21 cellular contexts compared by ENCODE assay signal in genomic region chr3:43248956-43249355, GRCh38. TPM values are rescaled to one million over a fixed set of nuclear protein-coding genes. Genes with fewer than 3 reads are reported as not detected.
DNase-seq lines count a peak whose midpoint lies in the region; ATAC-seq, FAIRE-seq and TF ChIP-seq lines count a peak whose summit lies in the region.
"Had no signal": no experiment of that assay in that cellular context is flagged by ENCODE, and none has a peak within 500 bp of the region (broad histone marks: within the 10 kb centered on the region; RNA-seq: fewer than 3 reads in every experiment).

No MANE protein-coding gene starts in this region.

- H3K9me3 ChIP-seq in left ventricle myocardium inferior (replicated peaks) (no peaks in the 10 kb centered on the region), endothelial cell of umbilical vein (replicated peaks; ENCODE audit: control insufficient read depth, insufficient read depth, low read length) (no peaks in the 10 kb centered on the region), lower lobe of right lung (no peaks in the 10 kb centered on the region), breast epithelium (no peaks in the 10 kb centered on the region)
- H3K9me3 ChIP-seq: BE2C had no signal

- peak overlapping the region; percentile 29 for H3K4me2 ChIP-seq in endothelial cell of umbilical vein (ENCODE audit: insufficient read depth, low read length)

- no peaks in the 10 kb centered on the region for H3K27me3 ChIP-seq in left ventricle myocardium inferior (ENCODE audit: low read depth)
- H3K27me3 ChIP-seq in endothelial cell of umbilical vein (ENCODE audit: control insufficient read depth in 2 of 2, insufficient read depth in 2 of 2, low read length in 2 of 2), result no peaks in the 10 kb centered on the region
- no peaks in the 10 kb centered on the region for H3K27me3 ChIP-seq in lower lobe of right lung (ENCODE audit: low read depth)
- no peaks in the 10 kb centered on the region for H3K27me3 ChIP-seq in breast epithelium
- H3K27me3 ChIP-seq: BE2C had no signal

- H3K9ac ChIP-seq in endothelial cell of umbilical vein (replicated peaks; ENCODE audit: extremely low read depth, insufficient read depth, low read length), result no peak overlapping the region

- peak overlapping the region; percentile 56 for H2AFZ ChIP-seq in endothelial cell of umbilical vein (ENCODE audit: low read depth, low read length)

- H3K4me3 ChIP-seq in left ventricle myocardium inferior, result no peak overlapping the region
- no peak overlapping the region for H3K4me3 ChIP-seq in endothelial cell of umbilical vein (replicated peaks in 1 of 3; ENCODE audit: insufficient read depth in 1 of 3, low read depth in 1 of 3, low read length in 3 of 3)
- H3K4me3 ChIP-seq in lower lobe of right lung, result no peak overlapping the region
- no peak overlapping the region for H3K4me3 ChIP-seq in breast epithelium

- no peaks in the 10 kb centered on the region for H3K36me3 ChIP-seq in left ventricle myocardium inferior
- no peaks in the 10 kb centered on the region for H3K36me3 ChIP-seq in endothelial cell of umbilical vein (ENCODE audit: control insufficient read depth in 2 of 2, extremely low read depth in 1 of 2, insufficient read depth in 2 of 2, low read length in 2 of 2)
- H3K36me3 ChIP-seq in lower lobe of right lung, result no peaks in the 10 kb centered on the region
- no peaks in the 10 kb centered on the region for H3K36me3 ChIP-seq in breast epithelium
- H3K36me3 ChIP-seq: BE2C had no signal

- H3K9me3 Mint-ChIP-seq in activated CD4-positive, alpha-beta memory T cell treated with anti-CD3 and anti-CD28 coated beads, Interleukin-2, amount 10 ng/mL, durations not matched to agents 7 days and 5 days, result no peaks in the 10 kb centered on the region
- H3K9me3 Mint-ChIP-seq: CD8-positive, alpha-beta memory T cell; H9 had no signal

- no peak for TF ChIP-seq POLR2A in endothelial cell of umbilical vein (IDR thresholded peaks at IDR 0.05; ENCODE audit: low read depth, low read length)
- no peak for TF ChIP-seq POLR2A in breast epithelium (IDR thresholded peaks at IDR 0.05)

- no peaks in the 10 kb centered on the region for H3K79me2 ChIP-seq in endothelial cell of umbilical vein (ENCODE audit: control insufficient read depth, insufficient read depth, low read length)

- no TSS peak for BruUV-seq in endothelial cell of umbilical vein (replicated peaks; lab: Mats Ljungman, UMichigan)

- CTCF ChIA-PET in endothelial cell of umbilical vein (lab: Charles Lee), result interaction anchor here (1.0 to 3.0 kb wide), 2 partner anchors 25 to 287 kb away, joined by 3 to 25 read pairs; no protein-coding TSS in a partner anchor
- CTCF ChIA-PET in activated CD4-positive, alpha-beta memory T cell treated with anti-CD3 and anti-CD28 coated beads, Interleukin-2, amount 10 ng/mL, durations not matched to agents 7 days and 5 days (lab: Charles Lee), result no interaction called here

- TF ChIP-seq CTCF in left ventricle myocardium inferior (IDR thresholded peaks at IDR 0.05; ENCODE audit: borderline replicate concordance) (no peak), endothelial cell of umbilical vein (IDR thresholded peaks at IDR 0.05; ENCODE audit: extremely low read depth in 1 of 2, insufficient read depth in 1 of 2, low read depth in 1 of 2, low read length in 2 of 2) (no peak), lower lobe of right lung (IDR thresholded peaks at IDR 0.05) (no peak), breast epithelium (IDR thresholded peaks at IDR 0.05) (no peak)

- no peak overlapping the region for H3K27ac Mint-ChIP-seq in activated CD4-positive, alpha-beta memory T cell treated with anti-CD3 and anti-CD28 coated beads, Interleukin-2, amount 10 ng/mL, durations not matched to agents 7 days and 5 days

- H3K36me3 Mint-ChIP-seq in activated CD4-positive, alpha-beta memory T cell treated with anti-CD3 and anti-CD28 coated beads, Interleukin-2, amount 10 ng/mL, durations not matched to agents 7 days and 5 days (ENCODE audit: low read depth), result no peaks in the 10 kb centered on the region
- H3K36me3 Mint-ChIP-seq: CD4-positive, CD25-positive, alpha-beta regulatory T cell had no signal

- dilution Hi-C loops in endothelial cell of umbilical vein (cut with MboI; ENCODE audit: extremely low pct_ligation_motif_present, low sequenced_read_pairs), result no loop called here

- peak overlapping the region; percentile 78 for H3K27ac ChIP-seq in left ventricle myocardium inferior (replicated peaks)
- peak overlapping the region; percentile 36 for H3K27ac ChIP-seq in caudate nucleus (ENCODE audit: low read depth, low read length)
- H3K27ac ChIP-seq in endothelial cell of umbilical vein (ENCODE audit: insufficient read depth, low read depth, low read length), result peak overlapping the region; percentile 99
- peak overlapping the region; percentile 32 for H3K27ac ChIP-seq in lower lobe of right lung
- no peak overlapping the region for H3K27ac ChIP-seq in breast epithelium

- H3K4me1 ChIP-seq in left ventricle myocardium inferior (peaks cover 52% of the 10 kb centered on the region), endothelial cell of umbilical vein (ENCODE audit: control insufficient read depth, extremely low read depth, insufficient read depth, low read length) (peaks cover 43% of the 10 kb centered on the region), lower lobe of right lung (peaks cover 21% of the 10 kb centered on the region), breast epithelium (no peaks in the 10 kb centered on the region)
- H3K4me1 ChIP-seq: BE2C had no signal

- peaks cover 2% of the 10 kb centered on the region for H3K27me3 Mint-ChIP-seq in activated CD4-positive, alpha-beta memory T cell treated with anti-CD3 and anti-CD28 coated beads, Interleukin-2, amount 10 ng/mL, durations not matched to agents 7 days and 5 days

- no peak for DNase-seq in left ventricle myocardium inferior
- no peak for DNase-seq in Right ventricle myocardium inferior (ENCODE audit: missing footprints)
- no peak for DNase-seq in caudate nucleus (lab: John Stamatoyannopoulos, UW)
- DNase-seq in endothelial cell of umbilical vein (ENCODE audit: low read depth, low spot score), result no peak
- DNase-seq in lower lobe of right lung, result no peak
- no peak for DNase-seq in activated CD4-positive, alpha-beta memory T cell treated with anti-CD3 and anti-CD28 coated beads, Interleukin-2, amount 10 ng/mL, durations not matched to agents 7 days and 5 days
- no peak for DNase-seq in middle frontal gyrus (ENCODE audit: extremely low spot score, low spot score)
- DNase-seq in breast epithelium (ENCODE audit: low spot score in 2 of 2), result no peak
- DNase-seq: ACHN; BE2C; CD4-positive, CD25-positive, alpha-beta regulatory T cell; CD8-positive, alpha-beta memory T cell; COR-L47; DMS 273 treated with DMSO at 0.1 percent for 48 hours; DMS53; DND-41; H9 had no signal

- intact Hi-C loops in left ventricle myocardium inferior (cut with micrococcal nuclease), result no loop called here
- intact Hi-C loops in Right ventricle myocardium inferior (cut with DNase I), result loop anchor here (10.0 kb wide), 1 partner anchor 84 kb away; no protein-coding TSS in a partner anchor
- intact Hi-C loops in endothelial cell of umbilical vein (cut with micrococcal nuclease), result no loop called here
- intact Hi-C loops in lower lobe of right lung (cut with DNase I), result no loop called here
- intact Hi-C loops in breast epithelium (cut with DNase I; ENCODE audit: low total_unique reads), result no loop called here

- no peaks in the 10 kb centered on the region for H4K20me1 ChIP-seq in endothelial cell of umbilical vein (replicated peaks; ENCODE audit: control insufficient read depth, extremely low read depth, insufficient read depth, low read length)

- H3K9me1 ChIP-seq in endothelial cell of umbilical vein (replicated peaks; ENCODE audit: control insufficient read depth, extremely low read depth, insufficient read depth, low read length), result no peaks in the 10 kb centered on the region

- POLR2A ChIA-PET in endothelial cell of umbilical vein (lab: Charles Lee), result no interaction called here
- POLR2A ChIA-PET in activated CD4-positive, alpha-beta memory T cell treated with anti-CD3 and anti-CD28 coated beads, Interleukin-2, amount 10 ng/mL, durations not matched to agents 7 days and 5 days (lab: Charles Lee), result no interaction called here

- no peak overlapping the region for H3K4me3 Mint-ChIP-seq in activated CD4-positive, alpha-beta memory T cell treated with anti-CD3 and anti-CD28 coated beads, Interleukin-2, amount 10 ng/mL, durations not matched to agents 7 days and 5 days
- H3K4me3 Mint-ChIP-seq: CD4-positive, CD25-positive, alpha-beta regulatory T cell; CD8-positive, alpha-beta memory T cell; H9 had no signal

- H3K4me1 Mint-ChIP-seq in activated CD4-positive, alpha-beta memory T cell treated with anti-CD3 and anti-CD28 coated beads, Interleukin-2, amount 10 ng/mL, durations not matched to agents 7 days and 5 days, result peaks cover 19% of the 10 kb centered on the region

- ATAC-seq in Right ventricle myocardium inferior, result no peak
- no peak for ATAC-seq in lower lobe of right lung

- no peak for FAIRE-seq in endothelial cell of umbilical vein (lab: Jason Lieb, UNC)
- FAIRE-seq: A204.1, GM12891, GM19239, H1 had no signal

TF ChIP-seq in endothelial cell of umbilical vein, 7 proteins besides CTCF, POLR2A, EP300 and RAD21 (continues in another document):
- TF ChIP-seq JUN (IDR thresholded peaks at IDR 0.05; ENCODE audit: borderline replicate concordance, insufficient read depth, insufficient read length, low read depth) (no peak), FOS (IDR thresholded peaks at IDR 0.05; ENCODE audit: borderline replicate concordance, insufficient read depth, low read length) (no peak), GATA2 (IDR thresholded peaks at IDR 0.05; ENCODE audit: insufficient read depth, insufficient read length, low read depth, low read length) (no peak), POLR2AphosphoS5 (IDR thresholded peaks at IDR 0.05; ENCODE audit: insufficient read depth, low read depth, low read length) (no peak), EZH2 (IDR thresholded peaks at IDR 0.05; ENCODE audit: borderline replicate concordance, low read depth, low read length, severe bottlenecking) (no peak), MYC (IDR thresholded peaks at IDR 0.05; ENCODE audit: low read depth, low read length) (no peak)

RNA-seq across cellular contexts. Expression of gene SNRK, which starts 37.4 kb away (rescaled TPM):
- total RNA-seq in left ventricle myocardium inferior (23.1 TPM), Right ventricle myocardium inferior (18.9 TPM), endothelial cell of umbilical vein (99.9 and 108 TPM in 2 replicates), lower lobe of right lung (55.1 TPM), breast epithelium (10 to 100 TPM; 52.0 to 84.9 (median 72.8) TPM)
- 33.3 and 43.3 TPM in 2 replicates for polyA plus RNA-seq in endothelial cell of umbilical vein
- polyA plus RNA-seq in endothelial cell of umbilical vein (2011; cell fraction: cytosol; rRNA removed), result 40.3 and 42.6 TPM in 2 replicates
- polyA plus RNA-seq in endothelial cell of umbilical vein (2011; cell fraction: nucleus; rRNA removed), result 143 and 154 TPM in 2 replicates
- 80.0 and 80.4 TPM in 2 replicates for polyA plus RNA-seq in endothelial cell of umbilical vein (2012)
- polyA minus RNA-seq in endothelial cell of umbilical vein, result 180 TPM in 2 replicates
- polyA minus RNA-seq in endothelial cell of umbilical vein (2011; cell fraction: cytosol; rRNA and poly(A)+ RNA removed), result 16.0 TPM
- polyA minus RNA-seq in endothelial cell of umbilical vein (2011; cell fraction: nucleus; rRNA and poly(A)+ RNA removed), result 201 and 233 TPM in 2 replicates
- total RNA-seq in activated CD4-positive, alpha-beta memory T cell treated with anti-CD3 and anti-CD28 coated beads, Interleukin-2, amount 10 ng/mL, durations not matched to agents 7 days and 5 days, result 10 to 100 TPM; 71.0 to 73.1 TPM

Comparison
In these comparisons a context has a peak if more than half of its experiments do, and no peak if none do; other contexts are left out.
1. H3K27ac ChIP-seq: peak in left ventricle myocardium inferior (single experiment), caudate nucleus (single experiment), endothelial cell of umbilical vein (single experiment) and lower lobe of right lung (single experiment); none in breast epithelium (0 of 2).